Comparison of ENCODE assay signal across 8 cellular contexts in the genomic region with DNA sequence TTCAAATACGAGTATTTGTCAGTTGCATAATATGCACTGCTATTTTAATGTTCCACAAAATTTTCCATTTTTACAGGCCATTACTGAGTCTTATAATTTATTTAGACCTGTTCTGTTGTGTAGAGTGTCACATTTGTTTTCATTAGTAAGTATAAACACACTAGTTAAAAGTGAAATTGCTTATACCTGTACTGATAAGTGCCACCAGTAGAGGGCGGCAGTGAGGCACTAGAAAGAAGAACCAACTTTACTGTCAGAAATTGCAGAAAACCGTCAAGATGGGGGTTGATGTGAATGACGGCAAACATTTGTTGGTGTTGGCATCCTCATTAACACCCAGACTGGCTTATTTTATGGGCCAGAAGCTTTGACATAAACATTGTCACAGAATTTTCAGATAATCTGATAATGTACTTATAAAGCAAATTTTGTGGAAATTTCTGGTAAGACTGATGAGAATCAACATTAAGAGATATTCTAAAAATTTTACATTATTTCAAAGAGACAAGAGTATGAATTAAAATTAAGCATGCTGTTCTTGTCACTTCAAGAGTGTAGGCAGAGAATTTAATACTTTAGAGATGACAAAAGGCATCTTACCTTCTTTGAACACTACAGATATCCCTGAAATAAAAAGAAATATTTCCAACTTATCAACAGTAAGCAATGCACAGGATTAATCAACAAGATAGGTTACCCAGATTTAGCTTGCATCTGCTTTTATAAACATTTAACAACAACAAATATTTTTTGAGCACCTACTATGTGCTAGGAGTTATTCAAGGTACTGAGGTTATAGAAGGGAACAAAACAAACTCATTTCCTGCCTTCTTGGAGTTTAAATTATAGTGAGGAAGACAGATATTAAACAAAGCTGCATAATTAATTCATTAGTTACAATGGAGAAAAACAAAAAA. TPM values are rescaled to one million over a fixed set of nuclear protein-coding genes. Genes with fewer than 3 reads are reported as not detected.
A peak's percentile ranks its signal among the peaks of the same experiment; 100 is the strongest.
DNase-seq lines count a peak whose midpoint lies in the region; ATAC-seq and TF ChIP-seq lines count a peak whose summit lies in the region.

No MANE protein-coding gene starts in this region.

- no peak overlapping the region for H3K4me2 ChIP-seq in mesendoderm (ENCODE audit: low read length)

- H4K5ac ChIP-seq in mesendoderm (ENCODE audit: low read length) = no peak overlapping the region

- WGBS in mesendoderm (ENCODE audit: extremely low coverage, insufficient coverage, low lambda C conversion rate) = no CpG with 5 or more reads among the region's 4 CpGs

- no peak overlapping the region for H3K4ac ChIP-seq in mesendoderm (ENCODE audit: low read depth, low read length)

- no peak overlapping the region for H3K18ac ChIP-seq in mesendoderm (ENCODE audit: low read length)

- no peak overlapping the region for H2BK120ac ChIP-seq in mesendoderm (ENCODE audit: low read depth, low read length)

- no peak overlapping the region for H3K4me3 ChIP-seq in AG04449 (ENCODE audit: low read depth, low read length)
- H3K4me3 ChIP-seq in mesendoderm (ENCODE audit: low read length) = no peak overlapping the region

- H2BK5ac ChIP-seq in mesendoderm (ENCODE audit: low read length) = no peak overlapping the region

- H3K27me3 ChIP-seq in mesendoderm (ENCODE audit: insufficient read depth, low read length, poor library complexity) = no peaks in the 10 kb centered on the region

- no peaks in the 10 kb centered on the region for H3K36me3 ChIP-seq in mesendoderm (ENCODE audit: control insufficient read depth, insufficient read depth, low read length)

- no peaks in the 10 kb centered on the region for H3K79me2 ChIP-seq in mesendoderm (ENCODE audit: control insufficient read depth, insufficient read depth, low read length)

- no peak overlapping the region for H3K23ac ChIP-seq in mesendoderm (ENCODE audit: low read length)

- TF ChIP-seq CTCF in AG04449 (IDR thresholded peaks at IDR 0.05; ENCODE audit: insufficient read depth, low read length, missing control alignments) = peak; percentile 73

- DNase-seq in AG04449 (ENCODE audit: low read depth, low spot score) (no peak), NCI-H446 (lab: John Stamatoyannopoulos, UW) (peak; percentile 62 to 83), mesendoderm (peak; percentile 71)
- peak; percentile 83 to 85 for DNase-seq in activated CD4-positive, alpha-beta T cell treated with anti-CD3 and anti-CD28 coated beads, Interleukin-2, amount 50 U/mL, for 48 hours
- peak; percentile 63 for DNase-seq in effector CD8-positive, alpha-beta T cell (lab: John Stamatoyannopoulos, UW)
- DNase-seq in stimulated activated CD8-positive, alpha-beta memory T cell treated with anti-CD3 and anti-CD28 coated beads, Interleukin-2, amount 100 ng/mL, for 48 hours (ENCODE audit: low read depth in 2 of 2) = peak; percentile 55 to 57

- H3K9ac ChIP-seq in mesendoderm (ENCODE audit: low read length) = no peak overlapping the region

- no peak overlapping the region for H4K8ac ChIP-seq in mesendoderm (ENCODE audit: low read depth, low read length)

- peak; percentile 33 for ATAC-seq in GM18907 (IDR thresholded peaks at IDR 0.05; ENCODE audit: unreplicated experiment)
- ATAC-seq in HG02642 (IDR thresholded peaks at IDR 0.05; ENCODE audit: poor library complexity, unreplicated experiment) = no peak

- H2AK5ac ChIP-seq in mesendoderm (ENCODE audit: low read length) = no peak overlapping the region

- no peak overlapping the region for H2BK15ac ChIP-seq in mesendoderm (replicated peaks; ENCODE audit: low read depth)

- no peak overlapping the region for H3K56ac ChIP-seq in mesendoderm (ENCODE audit: low read length)

- H3K27ac ChIP-seq in mesendoderm (ENCODE audit: low read depth, low read length) = no peak overlapping the region

- CTCF ChIA-PET in AG04449 (lab: Yijun Ruan, JAX) = interaction anchor here (0.6 to 5.2 kb wide), 33 partner anchors 10 to 444 kb away, joined by 3 to 77 read pairs (median 4); no protein-coding TSS in a partner anchor

- no peaks in the 10 kb centered on the region for H3K79me1 ChIP-seq in mesendoderm (ENCODE audit: low read length)

- POLR2A ChIA-PET in AG04449 (lab: Yijun Ruan, JAX) = no interaction called here

- H3K4me1 ChIP-seq in mesendoderm (ENCODE audit: control insufficient read depth, low read depth, low read length) = no peaks in the 10 kb centered on the region

RNA-seq across cellular contexts. Expression of gene ALPK1, which starts 24.9 kb away (rescaled TPM):
- 0.10 TPM for polyA plus RNA-seq in mesendoderm (2013, experiment 1 of 2)
- 0.28 TPM for polyA plus RNA-seq in mesendoderm (2013, experiment 2 of 2)

RNA-seq across cellular contexts. Expression of gene TIFA, which starts 36.3 kb away (rescaled TPM):
- 1.6 TPM for polyA plus RNA-seq in mesendoderm (2013, experiment 1 of 2)
- polyA plus RNA-seq in mesendoderm (2013, experiment 2 of 2) = 1.7 TPM
